In the genomic region with DNA sequence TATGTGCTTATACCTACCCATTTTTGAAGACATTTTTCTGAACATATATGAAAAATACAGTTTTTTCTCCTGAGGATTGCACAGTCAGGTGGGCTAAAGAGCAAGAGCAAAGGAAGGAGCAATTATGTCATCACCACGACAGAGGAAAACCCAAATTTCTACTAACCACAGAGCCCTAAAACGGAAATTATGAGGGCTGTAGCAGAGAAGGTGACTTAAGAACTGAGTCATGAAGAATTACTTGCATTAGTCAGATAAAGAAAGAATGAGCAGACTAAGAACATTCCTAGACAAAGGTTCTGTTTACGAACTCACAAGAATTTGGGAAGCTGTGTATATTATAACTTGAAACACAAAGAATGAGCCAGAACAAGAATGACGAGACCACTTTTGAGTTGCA, we compare ENCODE assay signal across 1 cellular context.
TF ChIP-seq lines count a peak whose summit lies in the region.

No MANE protein-coding gene starts in this region.

TF ChIP-seq in SK-N-SH, 30 proteins besides CTCF, POLR2A, EP300 and RAD21 (continued from another document):
- TF ChIP-seq, protein P1, sequence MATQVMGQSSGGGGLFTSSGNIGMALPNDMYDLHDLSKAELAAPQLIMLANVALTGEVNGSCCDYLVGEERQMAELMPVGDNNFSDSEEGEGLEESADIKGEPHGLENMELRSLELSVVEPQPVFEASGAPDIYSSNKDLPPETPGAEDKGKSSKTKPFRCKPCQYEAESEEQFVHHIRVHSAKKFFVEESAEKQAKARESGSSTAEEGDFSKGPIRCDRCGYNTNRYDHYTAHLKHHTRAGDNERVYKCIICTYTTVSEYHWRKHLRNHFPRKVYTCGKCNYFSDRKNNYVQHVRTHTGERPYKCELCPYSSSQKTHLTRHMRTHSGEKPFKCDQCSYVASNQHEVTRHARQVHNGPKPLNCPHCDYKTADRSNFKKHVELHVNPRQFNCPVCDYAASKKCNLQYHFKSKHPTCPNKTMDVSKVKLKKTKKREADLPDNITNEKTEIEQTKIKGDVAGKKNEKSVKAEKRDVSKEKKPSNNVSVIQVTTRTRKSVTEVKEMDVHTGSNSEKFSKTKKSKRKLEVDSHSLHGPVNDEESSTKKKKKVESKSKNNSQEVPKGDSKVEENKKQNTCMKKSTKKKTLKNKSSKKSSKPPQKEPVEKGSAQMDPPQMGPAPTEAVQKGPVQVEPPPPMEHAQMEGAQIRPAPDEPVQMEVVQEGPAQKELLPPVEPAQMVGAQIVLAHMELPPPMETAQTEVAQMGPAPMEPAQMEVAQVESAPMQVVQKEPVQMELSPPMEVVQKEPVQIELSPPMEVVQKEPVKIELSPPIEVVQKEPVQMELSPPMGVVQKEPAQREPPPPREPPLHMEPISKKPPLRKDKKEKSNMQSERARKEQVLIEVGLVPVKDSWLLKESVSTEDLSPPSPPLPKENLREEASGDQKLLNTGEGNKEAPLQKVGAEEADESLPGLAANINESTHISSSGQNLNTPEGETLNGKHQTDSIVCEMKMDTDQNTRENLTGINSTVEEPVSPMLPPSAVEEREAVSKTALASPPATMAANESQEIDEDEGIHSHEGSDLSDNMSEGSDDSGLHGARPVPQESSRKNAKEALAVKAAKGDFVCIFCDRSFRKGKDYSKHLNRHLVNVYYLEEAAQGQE (IDR thresholded peaks at IDR 0.05; ENCODE audit: low read depth, low read length): no peak
- TF ChIP-seq TAF1 (IDR thresholded peaks at IDR 0.05; ENCODE audit: borderline replicate concordance, low read depth, low read length) (no peak), MAX (IDR thresholded peaks at IDR 0.05; ENCODE audit: low read depth) (no peak), GABPA (IDR thresholded peaks at IDR 0.05; ENCODE audit: low read depth) (no peak)
